Comparison of ENCODE assay signal across 13 cellular contexts in the genomic region with DNA sequence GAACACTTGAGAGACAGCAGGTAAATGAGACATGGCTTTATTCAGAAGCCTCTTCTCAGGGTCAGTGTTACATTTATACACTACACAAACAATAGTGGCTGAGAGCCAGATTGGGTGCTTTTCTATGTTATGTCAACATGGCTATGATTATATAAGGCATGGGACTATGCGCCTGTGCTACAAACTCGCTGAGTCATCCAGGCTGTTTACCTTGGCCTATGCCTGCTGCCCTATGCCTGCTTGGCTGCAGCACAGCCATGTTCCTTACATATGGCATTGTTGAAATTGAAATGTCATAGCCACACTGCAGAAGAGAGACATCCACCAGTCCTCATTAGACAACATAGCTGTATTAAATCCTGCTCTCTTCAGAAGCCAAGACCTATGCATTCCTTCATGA.
A peak's percentile ranks its signal among the peaks of the same experiment; 100 is the strongest.
DNase-seq lines count a peak whose midpoint lies in the region; ATAC-seq, FAIRE-seq and TF ChIP-seq lines count a peak whose summit lies in the region.
"Had no signal": no experiment of that assay in that cellular context is flagged by ENCODE, and none has a peak within 500 bp of the region (broad histone marks: within the 10 kb centered on the region; RNA-seq: fewer than 3 reads in every experiment).

No MANE protein-coding gene starts in this region.

- no TSS peak for BruUV-seq in OCI-LY7 (replicated peaks; lab: Mats Ljungman, UMichigan)
- BruUV-seq in endothelial cell of umbilical vein (replicated peaks; lab: Mats Ljungman, UMichigan): no TSS peak

- H3K4me2 ChIP-seq in OCI-LY7 (ENCODE audit: low read length) (no peak overlapping the region), endothelial cell of umbilical vein (ENCODE audit: insufficient read depth, low read length) (peak overlapping the region; percentile 42)
- H3K4me2 ChIP-seq: KMS-11 had no signal

- H3K27ac ChIP-seq in OCI-LY7 (ENCODE audit: low read depth, low read length, poor library complexity, severe bottlenecking) (no peak overlapping the region), endothelial cell of umbilical vein (ENCODE audit: insufficient read depth, low read depth, low read length) (peak overlapping the region; percentile 71), stomach (peak overlapping the region in 2 of 5 donors; percentile 27 to 32)
- H3K27ac ChIP-seq: KMS-11 had no signal

- intact Hi-C loops in OCI-LY7 (cut with micrococcal nuclease; ENCODE audit: unreplicated experiment): no loop called here
- intact Hi-C loops in endothelial cell of umbilical vein (cut with micrococcal nuclease): no loop called here
- intact Hi-C loops in stomach (cut with DNase I; ENCODE audit: low total_unique reads): no loop called here

- H3K36me3 ChIP-seq in OCI-LY7 (ENCODE audit: insufficient read depth, low read length) (no peaks in the 10 kb centered on the region), endothelial cell of umbilical vein (ENCODE audit: control insufficient read depth in 2 of 2, extremely low read depth in 1 of 2, insufficient read depth in 2 of 2, low read length in 2 of 2) (no peaks in the 10 kb centered on the region), stomach (no peaks in the 10 kb centered on the region)

- DNase-seq in NCI-H1417 (lab: John Stamatoyannopoulos, UW): peak; percentile 46 to 76 (median 49)
- no peak for DNase-seq in NCI-H1417 treated with DMSO at 0.1 percent for 48 hours (lab: John Stamatoyannopoulos, UW)
- DNase-seq in OCI-LY7 (ENCODE audit: low spot score): peak; percentile 14
- DNase-seq in endothelial cell of umbilical vein (ENCODE audit: low read depth, low spot score): peak; percentile 92
- peak; percentile 71 for DNase-seq in stomach
- DNase-seq in stimulated activated CD4-positive, alpha-beta T cell treated with anti-CD3 and anti-CD28 coated beads, Interleukin-12 subunit alpha, Interleukin-12 subunit beta, amount 100 ng/mL, for 4 hours: no peak
- no peak for DNase-seq in activated gamma-delta T cell (lab: John Stamatoyannopoulos, UW)
- DNase-seq: ACHN; activated CD8-positive, alpha-beta memory T cell treated with anti-CD3 and anti-CD28 coated beads, Interleukin-2, amount 50 U/mL, for 4 hours; naive thymus-derived CD4-positive, alpha-beta T cell had no signal

- TF ChIP-seq POLR2A in endothelial cell of umbilical vein (IDR thresholded peaks at IDR 0.05; ENCODE audit: low read depth, low read length) (no peak), stomach (IDR thresholded peaks at IDR 0.05) (no peak)

- H3K27me3 ChIP-seq in endothelial cell of umbilical vein (ENCODE audit: control insufficient read depth in 2 of 2, insufficient read depth in 2 of 2, low read length in 2 of 2) (no peaks in the 10 kb centered on the region), stomach (no peaks in the 10 kb centered on the region)

- TF ChIP-seq CTCF in OCI-LY7 (conservative IDR thresholded peaks at IDR 0.05; ENCODE audit: low read length): no peak
- TF ChIP-seq CTCF in endothelial cell of umbilical vein (IDR thresholded peaks at IDR 0.05; ENCODE audit: extremely low read depth in 1 of 2, insufficient read depth in 1 of 2, low read depth in 1 of 2, low read length in 2 of 2): no peak
- no peak for TF ChIP-seq CTCF in stomach (IDR thresholded peaks at IDR 0.05)

- CTCF ChIA-PET in OCI-LY7 (lab: Charles Lee; ENCODE audit: unreplicated experiment) (no interaction called here), endothelial cell of umbilical vein (lab: Charles Lee) (no interaction called here)

- no peak overlapping the region for H3K9ac ChIP-seq in endothelial cell of umbilical vein (replicated peaks; ENCODE audit: extremely low read depth, insufficient read depth, low read length)
- H3K9ac ChIP-seq: KMS-11 had no signal

- no peak for TF ChIP-seq EP300 in stomach (IDR thresholded peaks at IDR 0.05)

- H3K9me1 ChIP-seq in endothelial cell of umbilical vein (replicated peaks; ENCODE audit: control insufficient read depth, extremely low read depth, insufficient read depth, low read length): no peaks in the 10 kb centered on the region

- dilution Hi-C loops in endothelial cell of umbilical vein (cut with MboI; ENCODE audit: extremely low pct_ligation_motif_present, low sequenced_read_pairs): no loop called here

- ATAC-seq in GM18870 (IDR thresholded peaks at IDR 0.05; ENCODE audit: unreplicated experiment): no peak
- ATAC-seq: naive thymus-derived CD4-positive, alpha-beta T cell had no signal

- FAIRE-seq in endothelial cell of umbilical vein (lab: Jason Lieb, UNC): peak; percentile 54
- FAIRE-seq: astrocyte had no signal

- H3K4me3 ChIP-seq in OCI-LY7 (ENCODE audit: low read depth, low read length, poor library complexity, severe bottlenecking) (no peak overlapping the region), endothelial cell of umbilical vein (replicated peaks in 1 of 3; ENCODE audit: insufficient read depth in 1 of 3, low read depth in 1 of 3, low read length in 3 of 3) (no peak overlapping the region), stomach (no peak overlapping the region)

- no peaks in the 10 kb centered on the region for H3K9me2 ChIP-seq in OCI-LY7 (ENCODE audit: insufficient read depth, low read length)

- WGBS in stomach, 5 donors: 10 to 32% (median 21%) methylated on average over 2 of the region's 2 CpGs

- POLR2A ChIA-PET in OCI-LY7 (lab: Charles Lee): interaction anchor here (1.4 kb wide), 1 partner anchor 18 kb away, joined by 3 read pairs; no protein-coding TSS in a partner anchor
- POLR2A ChIA-PET in endothelial cell of umbilical vein (lab: Charles Lee): no interaction called here

- H3K4me1 ChIP-seq in OCI-LY7 (ENCODE audit: insufficient read depth, low read length, poor library complexity, severe bottlenecking) (no peaks in the 10 kb centered on the region), endothelial cell of umbilical vein (ENCODE audit: control insufficient read depth, extremely low read depth, insufficient read depth, low read length) (peaks cover 12% of the 10 kb centered on the region), stomach (peaks cover 0 to 10% (median 0%) of the 10 kb centered on the region in 4 donors)

- H4K20me1 ChIP-seq in OCI-LY7 (ENCODE audit: insufficient read depth, low read length) (no peaks in the 10 kb centered on the region), endothelial cell of umbilical vein (replicated peaks; ENCODE audit: control insufficient read depth, extremely low read depth, insufficient read depth, low read length) (no peaks in the 10 kb centered on the region)

- H2AFZ ChIP-seq in OCI-LY7 (ENCODE audit: low read length) (no peak overlapping the region), endothelial cell of umbilical vein (ENCODE audit: low read depth, low read length) (peak overlapping the region; percentile 51)

- no peaks in the 10 kb centered on the region for H3K79me2 ChIP-seq in OCI-LY7 (ENCODE audit: insufficient read depth, low read depth, low read length)
- H3K79me2 ChIP-seq in endothelial cell of umbilical vein (ENCODE audit: control insufficient read depth, insufficient read depth, low read length): no peaks in the 10 kb centered on the region

- no peaks in the 10 kb centered on the region for H3K9me3 ChIP-seq in OCI-LY7 (ENCODE audit: low read length)
- H3K9me3 ChIP-seq in endothelial cell of umbilical vein (replicated peaks; ENCODE audit: control insufficient read depth, insufficient read depth, low read length): no peaks in the 10 kb centered on the region
- H3K9me3 ChIP-seq in stomach: peaks cover 0 to 7% (median 0%) of the 10 kb centered on the region in 4 donors

TF ChIP-seq in endothelial cell of umbilical vein, 7 proteins besides CTCF, POLR2A, EP300 and RAD21:
- no peak for TF ChIP-seq EZH2 (IDR thresholded peaks at IDR 0.05; ENCODE audit: borderline replicate concordance, low read depth, low read length, severe bottlenecking)
- TF ChIP-seq MYC (IDR thresholded peaks at IDR 0.05; ENCODE audit: low read depth, low read length): no peak
- TF ChIP-seq MAX (IDR thresholded peaks at IDR 0.05; ENCODE audit: insufficient read depth, insufficient read length): no peak
- no peak for TF ChIP-seq FOS (IDR thresholded peaks at IDR 0.05; ENCODE audit: borderline replicate concordance, insufficient read depth, low read length)
- TF ChIP-seq JUN (IDR thresholded peaks at IDR 0.05; ENCODE audit: borderline replicate concordance, insufficient read depth, insufficient read length, low read depth): no peak
- TF ChIP-seq POLR2AphosphoS5 (IDR thresholded peaks at IDR 0.05; ENCODE audit: insufficient read depth, low read depth, low read length): peak; percentile 52
- TF ChIP-seq GATA2 (IDR thresholded peaks at IDR 0.05; ENCODE audit: insufficient read depth, insufficient read length, low read depth, low read length): no peak
TF ChIP-seq in endothelial cell of umbilical vein: peak in this region for 1.

Comparison
In these comparisons a context has a peak if more than half of its experiments do, and no peak if none do; other contexts are left out.
1. DNase-seq: peak in NCI-H1417 (3 of 3), OCI-LY7 (single experiment), endothelial cell of umbilical vein (single experiment) and stomach (single experiment); none in NCI-H1417 treated with DMSO at 0.1 percent for 48 hours (single experiment), stimulated activated CD4-positive, alpha-beta T cell treated with anti-CD3 and anti-CD28 coated beads, Interleukin-12 subunit alpha, Interleukin-12 subunit beta, amount 100 ng/mL, for 4 hours (single experiment) and activated gamma-delta T cell (single experiment).